ENCODE assay signal across 30 cellular contexts in the genomic region with DNA sequence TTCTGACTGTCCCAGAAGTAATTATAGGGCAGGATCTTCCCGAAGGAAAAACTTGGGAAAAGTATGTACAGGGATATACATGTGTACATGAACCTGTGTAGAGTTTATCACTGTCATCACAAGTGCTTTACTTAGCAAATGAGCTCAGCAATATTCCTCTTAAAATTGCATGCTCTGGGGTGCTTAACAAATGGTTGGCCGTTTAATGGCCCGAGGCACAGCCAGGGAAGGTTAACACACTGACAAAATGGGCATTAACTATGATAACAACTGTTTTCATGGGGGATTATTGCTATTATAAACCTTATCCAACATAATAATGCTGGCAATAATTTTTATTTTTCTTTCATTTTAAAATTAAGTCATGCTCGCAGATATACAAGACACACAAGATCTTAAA.
"Had no signal": no experiment of that assay in that cellular context is flagged by ENCODE, and none has a peak within 500 bp of the region (broad histone marks: within the 10 kb centered on the region; RNA-seq: fewer than 3 reads in every experiment).

No MANE protein-coding gene starts in this region.

- DNase-seq: activated CD4-positive, alpha-beta T cell treated with anti-CD3 and anti-CD28 coated beads for 1 hour; activated CD4-positive, alpha-beta T cell treated with anti-CD3 and anti-CD28 coated beads for 48 hours; activated CD4-positive, CD25-positive, alpha-beta regulatory T cell; activated CD8-positive, alpha-beta T cell treated with anti-CD3 and anti-CD28 coated beads for 36 hours; activated effector memory CD4-positive, alpha-beta T cell treated with anti-CD3 and anti-CD28 coated beads, Interleukin-2, amount 50 U/mL, for 16 hours; activated naive CD4-positive, alpha-beta T cell; activated naive CD4-positive, alpha-beta T cell treated with anti-CD3 and anti-CD28 coated beads, Interleukin-2, amount 50 U/mL, for 16 hours; activated naive CD8-positive, alpha-beta T cell treated with anti-CD3 and anti-CD28 coated beads for 36 hours; activated T-cell treated with anti-CD3 and anti-CD28 coated beads, Interleukin-2, amount 50 U/mL, for 1 hour; activated T-cell treated with anti-CD3 and anti-CD28 coated beads, Interleukin-2, amount 50 U/mL, for 72 hours; amniotic stem cell; aorta; brain microvascular endothelial cell; central memory CD4-positive, alpha-beta T cell; MM.1S; MV-4-11; NCI-H1092; NCI-H1694; NCI-H345; NCI-H69; NCI-H82; NK-92 treated with Interleukin-12 subunit alpha and Interleukin-12 subunit beta, amount 100 ng/mL, for 24 hours; PC-3; Peyer's patch; RPMI8226; SHP77 treated with DMSO at 0.1 percent for 48 hours; T1000; WERI-Rb-1 had no signal

- H3K36me3 ChIP-seq: brain microvascular endothelial cell, Peyer's patch, SJSA1, WERI-Rb-1 had no signal

- H3K36me3 Mint-ChIP-seq: activated naive CD8-positive, alpha-beta T cell treated with anti-CD3 and anti-CD28 coated beads for 36 hours had no signal

- H3K27ac Mint-ChIP-seq: activated CD8-positive, alpha-beta T cell treated with anti-CD3 and anti-CD28 coated beads for 36 hours; activated naive CD8-positive, alpha-beta T cell treated with anti-CD3 and anti-CD28 coated beads for 36 hours; activated T-cell treated with anti-CD3 and anti-CD28 coated beads, Interleukin-2, amount 50 U/mL, for 72 hours; activated T-helper 17 cell treated with anti-CD3 and anti-CD28 coated beads, Interleukin-2, amount 50 U/mL, for 72 hours had no signal

- H3K27me3 Mint-ChIP-seq: activated CD8-positive, alpha-beta T cell treated with anti-CD3 and anti-CD28 coated beads for 36 hours; activated naive CD8-positive, alpha-beta T cell treated with anti-CD3 and anti-CD28 coated beads for 36 hours; activated T-helper 17 cell treated with anti-CD3 and anti-CD28 coated beads, Interleukin-2, amount 50 U/mL, for 72 hours had no signal

- H3K27me3 ChIP-seq: brain microvascular endothelial cell, Peyer's patch, SJSA1 had no signal

- H3K4me1 ChIP-seq: Peyer's patch had no signal

- H3K9me3 ChIP-seq: Peyer's patch, SJSA1 had no signal

- H3K4me3 Mint-ChIP-seq: activated CD8-positive, alpha-beta T cell treated with anti-CD3 and anti-CD28 coated beads for 36 hours; activated naive CD8-positive, alpha-beta T cell treated with anti-CD3 and anti-CD28 coated beads for 36 hours; activated T-cell treated with anti-CD3 and anti-CD28 coated beads, Interleukin-2, amount 50 U/mL, for 72 hours; activated T-helper 17 cell treated with anti-CD3 and anti-CD28 coated beads, Interleukin-2, amount 50 U/mL, for 72 hours had no signal

- H3K4me1 Mint-ChIP-seq: activated naive CD8-positive, alpha-beta T cell treated with anti-CD3 and anti-CD28 coated beads for 36 hours; activated T-helper 17 cell treated with anti-CD3 and anti-CD28 coated beads, Interleukin-2, amount 50 U/mL, for 72 hours had no signal

- H3K4me3 ChIP-seq: Peyer's patch, SJSA1 had no signal
